ENCODE assay signal across 1 cellular context in the genomic region with DNA sequence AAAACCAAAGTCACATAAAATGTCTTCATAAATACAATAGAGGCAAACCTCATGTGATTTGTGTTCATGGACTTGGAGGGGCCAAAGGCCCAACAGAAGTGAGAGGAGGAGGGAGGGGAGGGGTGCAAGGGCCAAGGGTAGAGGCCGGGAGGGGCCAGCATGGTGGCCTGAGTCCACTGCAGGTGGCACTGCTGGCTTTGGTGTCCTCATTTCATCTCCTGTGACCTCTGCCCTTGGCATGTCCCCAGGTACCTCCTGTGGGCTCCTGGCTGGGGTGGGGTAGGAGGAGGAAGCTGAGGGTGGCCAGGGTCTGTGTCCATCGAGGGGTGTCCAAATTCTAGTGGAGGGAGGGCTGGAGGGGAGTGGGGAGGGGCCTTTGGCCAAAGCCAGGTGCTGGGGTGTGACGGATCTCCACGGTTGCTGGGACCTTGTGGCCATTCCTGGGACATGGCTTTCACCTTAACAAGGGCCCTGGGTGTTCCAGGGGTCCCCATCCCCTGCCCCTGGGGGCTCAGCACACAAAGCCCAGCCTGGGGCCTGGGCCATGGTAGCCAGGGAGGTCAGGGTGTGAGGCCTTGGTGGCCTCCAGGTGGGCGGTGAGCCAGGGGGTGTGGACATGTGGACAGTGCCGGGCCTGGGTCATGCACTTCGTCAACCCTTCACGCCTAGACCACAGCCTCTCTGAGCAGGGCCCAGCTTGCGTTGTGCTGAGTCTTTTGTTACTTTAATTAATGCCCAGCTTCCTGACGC.
A peak's percentile ranks its signal among the peaks of the same experiment; 100 is the strongest.
TF ChIP-seq lines count a peak whose summit lies in the region.

No MANE protein-coding gene starts in this region.

TF ChIP-seq in K562, 482 proteins besides CTCF, POLR2A, EP300 and RAD21:
- TF ChIP-seq TEAD1 (CRISPR knock-in tag; IDR thresholded peaks at IDR 0.05) (peak in 1 of 2 experiments; percentile 50; a peak in 1 of 4 replicates), JUN (IDR thresholded peaks at IDR 0.05; ENCODE audit: borderline replicate concordance, low read depth, low read length) (no peak), JUN (CRISPR knock-in tag; IDR thresholded peaks at IDR 0.05; ENCODE audit: borderline replicate concordance) (peak; percentile 72), HIVEP1 (CRISPR knock-in tag; IDR thresholded peaks at IDR 0.05) (no peak), CHD1 (IDR thresholded peaks at IDR 0.05; ENCODE audit: low read length) (peak; percentile 61), MYC (IDR thresholded peaks at IDR 0.05; ENCODE audit: low read depth, low read length) (0 out of 2 replicates have a peak, but pooled peaks have one; percentile 5), MYC (CRISPR knock-in tag; IDR thresholded peaks at IDR 0.05; ENCODE audit: borderline replicate concordance, low read depth) (no peak), HNRNPLL (IDR thresholded peaks at IDR 0.05; ENCODE audit: low read depth, low read length, poor library complexity, severe bottlenecking) (peak; percentile 3), MYBL2 (IDR thresholded peaks at IDR 0.05; ENCODE audit: low read depth) (no peak), MYBL2 (CRISPR knock-in tag; IDR thresholded peaks at IDR 0.05; ENCODE audit: borderline replicate concordance) (no peak), TEAD4 (IDR thresholded peaks at IDR 0.05; ENCODE audit: low read length) (no peak), TEAD4 (CRISPR knock-in tag; IDR thresholded peaks at IDR 0.05; ENCODE audit: borderline replicate concordance) (peak; percentile 33; the same call in 1 of the 2 replicates)
- TF ChIP-seq, protein P1, sequence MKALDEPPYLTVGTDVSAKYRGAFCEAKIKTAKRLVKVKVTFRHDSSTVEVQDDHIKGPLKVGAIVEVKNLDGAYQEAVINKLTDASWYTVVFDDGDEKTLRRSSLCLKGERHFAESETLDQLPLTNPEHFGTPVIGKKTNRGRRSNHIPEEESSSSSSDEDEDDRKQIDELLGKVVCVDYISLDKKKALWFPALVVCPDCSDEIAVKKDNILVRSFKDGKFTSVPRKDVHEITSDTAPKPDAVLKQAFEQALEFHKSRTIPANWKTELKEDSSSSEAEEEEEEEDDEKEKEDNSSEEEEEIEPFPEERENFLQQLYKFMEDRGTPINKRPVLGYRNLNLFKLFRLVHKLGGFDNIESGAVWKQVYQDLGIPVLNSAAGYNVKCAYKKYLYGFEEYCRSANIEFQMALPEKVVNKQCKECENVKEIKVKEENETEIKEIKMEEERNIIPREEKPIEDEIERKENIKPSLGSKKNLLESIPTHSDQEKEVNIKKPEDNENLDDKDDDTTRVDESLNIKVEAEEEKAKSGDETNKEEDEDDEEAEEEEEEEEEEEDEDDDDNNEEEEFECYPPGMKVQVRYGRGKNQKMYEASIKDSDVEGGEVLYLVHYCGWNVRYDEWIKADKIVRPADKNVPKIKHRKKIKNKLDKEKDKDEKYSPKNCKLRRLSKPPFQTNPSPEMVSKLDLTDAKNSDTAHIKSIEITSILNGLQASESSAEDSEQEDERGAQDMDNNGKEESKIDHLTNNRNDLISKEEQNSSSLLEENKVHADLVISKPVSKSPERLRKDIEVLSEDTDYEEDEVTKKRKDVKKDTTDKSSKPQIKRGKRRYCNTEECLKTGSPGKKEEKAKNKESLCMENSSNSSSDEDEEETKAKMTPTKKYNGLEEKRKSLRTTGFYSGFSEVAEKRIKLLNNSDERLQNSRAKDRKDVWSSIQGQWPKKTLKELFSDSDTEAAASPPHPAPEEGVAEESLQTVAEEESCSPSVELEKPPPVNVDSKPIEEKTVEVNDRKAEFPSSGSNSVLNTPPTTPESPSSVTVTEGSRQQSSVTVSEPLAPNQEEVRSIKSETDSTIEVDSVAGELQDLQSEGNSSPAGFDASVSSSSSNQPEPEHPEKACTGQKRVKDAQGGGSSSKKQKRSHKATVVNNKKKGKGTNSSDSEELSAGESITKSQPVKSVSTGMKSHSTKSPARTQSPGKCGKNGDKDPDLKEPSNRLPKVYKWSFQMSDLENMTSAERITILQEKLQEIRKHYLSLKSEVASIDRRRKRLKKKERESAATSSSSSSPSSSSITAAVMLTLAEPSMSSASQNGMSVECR (CRISPR knock-in tag; IDR thresholded peaks at IDR 0.05) = 0 out of 2 replicates have a peak, but pooled peaks have one; percentile 46
- TF ChIP-seq, protein P2, sequence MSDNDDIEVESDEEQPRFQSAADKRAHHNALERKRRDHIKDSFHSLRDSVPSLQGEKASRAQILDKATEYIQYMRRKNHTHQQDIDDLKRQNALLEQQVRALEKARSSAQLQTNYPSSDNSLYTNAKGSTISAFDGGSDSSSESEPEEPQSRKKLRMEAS (CRISPR knock-in tag; IDR thresholded peaks at IDR 0.05) = peak; percentile 18; the same call in 1 of the 2 replicates
- TF ChIP-seq, protein P3, sequence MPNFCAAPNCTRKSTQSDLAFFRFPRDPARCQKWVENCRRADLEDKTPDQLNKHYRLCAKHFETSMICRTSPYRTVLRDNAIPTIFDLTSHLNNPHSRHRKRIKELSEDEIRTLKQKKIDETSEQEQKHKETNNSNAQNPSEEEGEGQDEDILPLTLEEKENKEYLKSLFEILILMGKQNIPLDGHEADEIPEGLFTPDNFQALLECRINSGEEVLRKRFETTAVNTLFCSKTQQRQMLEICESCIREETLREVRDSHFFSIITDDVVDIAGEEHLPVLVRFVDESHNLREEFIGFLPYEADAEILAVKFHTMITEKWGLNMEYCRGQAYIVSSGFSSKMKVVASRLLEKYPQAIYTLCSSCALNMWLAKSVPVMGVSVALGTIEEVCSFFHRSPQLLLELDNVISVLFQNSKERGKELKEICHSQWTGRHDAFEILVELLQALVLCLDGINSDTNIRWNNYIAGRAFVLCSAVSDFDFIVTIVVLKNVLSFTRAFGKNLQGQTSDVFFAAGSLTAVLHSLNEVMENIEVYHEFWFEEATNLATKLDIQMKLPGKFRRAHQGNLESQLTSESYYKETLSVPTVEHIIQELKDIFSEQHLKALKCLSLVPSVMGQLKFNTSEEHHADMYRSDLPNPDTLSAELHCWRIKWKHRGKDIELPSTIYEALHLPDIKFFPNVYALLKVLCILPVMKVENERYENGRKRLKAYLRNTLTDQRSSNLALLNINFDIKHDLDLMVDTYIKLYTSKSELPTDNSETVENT (CRISPR knock-in tag; IDR thresholded peaks at IDR 0.05) = peak; percentile 41; the same call in 1 of the 2 replicates
